In genomic region chr20:58992911-58993310, GRCh38 we compare ENCODE assay signal across 1 cellular context.
TF ChIP-seq lines count a peak whose summit lies in the region.

No MANE protein-coding gene starts in this region.

TF ChIP-seq in endothelial cell of umbilical vein, 7 proteins besides CTCF, POLR2A, EP300 and RAD21:
- TF ChIP-seq POLR2AphosphoS5 (IDR thresholded peaks at IDR 0.05; ENCODE audit: insufficient read depth, low read depth, low read length) (peak; percentile 37), JUN (IDR thresholded peaks at IDR 0.05; ENCODE audit: borderline replicate concordance, insufficient read depth, insufficient read length, low read depth) (no peak)
